ENCODE assay signal across 9 cellular contexts in the genomic region with DNA sequence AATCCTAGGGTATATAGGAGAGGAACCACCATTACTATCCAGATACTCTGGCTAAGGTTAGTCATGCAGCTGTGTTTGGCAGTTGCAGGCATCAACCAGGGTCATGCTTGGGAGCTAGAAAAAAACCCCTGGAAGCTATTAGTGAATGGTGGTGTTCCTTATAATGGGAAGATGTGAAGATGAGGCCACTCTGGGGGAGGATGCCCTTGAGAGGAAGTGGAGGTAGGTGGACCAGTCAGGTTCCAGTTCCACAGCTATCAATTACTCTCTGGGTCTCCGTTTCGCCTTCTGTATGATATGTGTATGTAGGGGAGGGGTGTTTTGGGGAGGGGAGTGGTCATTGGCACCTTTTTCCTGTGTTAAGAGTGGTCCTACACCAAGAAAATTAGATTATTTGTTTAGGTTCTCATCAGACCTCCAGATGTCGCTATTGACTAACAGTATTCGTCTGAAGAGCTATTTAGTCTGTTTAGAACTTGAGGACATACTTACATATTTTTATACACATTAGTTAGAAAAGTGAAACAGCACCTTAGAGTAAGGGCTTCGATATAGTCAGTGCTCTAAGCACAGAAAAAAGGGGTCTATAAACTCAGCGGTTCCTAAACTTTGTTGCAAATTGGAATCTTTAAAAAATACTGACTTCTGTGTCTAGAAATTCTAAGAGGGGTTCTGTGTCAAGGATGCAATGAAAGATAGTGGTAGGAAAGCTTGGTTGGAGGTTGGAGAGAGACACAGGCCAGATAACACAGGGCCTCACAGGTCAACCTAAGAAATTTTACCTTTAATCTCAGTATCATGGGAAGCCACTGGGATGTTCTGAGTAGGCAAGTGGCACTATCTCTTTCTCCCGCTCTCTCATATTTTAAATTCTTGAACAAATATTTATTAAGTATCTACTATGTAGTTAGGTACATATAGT. TPM values are rescaled to one million over a fixed set of nuclear protein-coding genes. Genes with fewer than 3 reads are reported as not detected.
DNase-seq lines count a peak whose midpoint lies in the region; ATAC-seq and TF ChIP-seq lines count a peak whose summit lies in the region.
"Had no signal": no experiment of that assay in that cellular context is flagged by ENCODE, and none has a peak within 500 bp of the region (broad histone marks: within the 10 kb centered on the region; RNA-seq: fewer than 3 reads in every experiment).

No MANE protein-coding gene starts in this region.

- peak overlapping the region in 1 of 2 donors; percentile 52 for H3K27ac ChIP-seq in ovary

- peak; percentile 45 to 56 for ATAC-seq in activated CD4-positive, CD25-positive, alpha-beta regulatory T cell treated with anti-CD3 and anti-CD28 coated beads, Interleukin-2, amount 50 U/mL, for 24 hours
- ATAC-seq in T-cell (replicated peaks in 1 of 4) = peak; percentile 67 to 78 (median 74)

- POLR2A ChIA-PET in T-cell (lab: Charles Lee) = interaction anchor here (0.6 to 1.1 kb wide), 2 partner anchors 10 to 131 kb away, joined by 3 read pairs; no protein-coding TSS in a partner anchor

- H3K36me3 Mint-ChIP-seq in HFFc6 (ENCODE audit: low read depth) (no peaks in the 10 kb centered on the region), T-cell (no peaks in the 10 kb centered on the region)
- H3K36me3 Mint-ChIP-seq: CD8-positive, alpha-beta memory T cell had no signal

- no peaks in the 10 kb centered on the region for H3K9me3 Mint-ChIP-seq in HFFc6
- H3K9me3 Mint-ChIP-seq in T-cell = no peaks in the 10 kb centered on the region
- H3K9me3 Mint-ChIP-seq: CD8-positive, alpha-beta memory T cell had no signal

- WGBS in ovary, 3 donors = 14 to 17% (median 16%) methylated on average over 7 of the region's 7 CpGs

- intact Hi-C loops in ovary (cut with DNase I) = loop anchor here in 3 of 4 donors (2.0 to 10.0 kb wide), 5 partner anchors 152 to 594 kb away; partner anchors contain the start of gene TM4SF4 (in 1 of the 3)

- no peak for TF ChIP-seq EP300 in ovary (IDR thresholded peaks at IDR 0.05)

- H3K4me3 ChIP-seq in fibroblast of the aortic adventitia (ENCODE audit: low read depth, low read length) = no peak overlapping the region
- no peak overlapping the region for H3K4me3 ChIP-seq in ovary

- H3K27me3 Mint-ChIP-seq in HFFc6 (ENCODE audit: insufficient read depth) (no peaks in the 10 kb centered on the region), T-cell (peaks cover 2 to 12% of the 10 kb centered on the region in 2 donors)

- peak; percentile 82 for TF ChIP-seq CTCF in HFFc6 (IDR thresholded peaks at IDR 0.05)
- peak; percentile 57 for TF ChIP-seq CTCF in fibroblast of the aortic adventitia (IDR thresholded peaks at IDR 0.05; ENCODE audit: insufficient read depth, low read length)
- peak; percentile 56 to 71 (median 57) for TF ChIP-seq CTCF in ovary (IDR thresholded peaks at IDR 0.05)

- no peak for DNase-seq in activated CD4-positive, CD25-positive, alpha-beta regulatory T cell (lab: John Stamatoyannopoulos, UW)
- DNase-seq in HFFc6 = peak; percentile 63
- peak; percentile 45 for DNase-seq in NCI-H1694 treated with DMSO at 0.1 percent for 48 hours (lab: John Stamatoyannopoulos, UW)
- DNase-seq in T-cell = peak in 8 of 34 experiments; percentile 2 to 32 (median 10)
- DNase-seq in fibroblast of the aortic adventitia (ENCODE audit: low read depth) = peak; percentile 88
- no peak for DNase-seq in ovary
- DNase-seq in activated gamma-delta T cell (lab: John Stamatoyannopoulos, UW) = no peak

- H3K4me3 Mint-ChIP-seq in HFFc6 = peak overlapping the region; percentile 43
- no peak overlapping the region for H3K4me3 Mint-ChIP-seq in T-cell
- H3K4me3 Mint-ChIP-seq: CD8-positive, alpha-beta memory T cell had no signal

- TF ChIP-seq POLR2A in ovary (IDR thresholded peaks at IDR 0.05) = no peak

- CTCF ChIA-PET in T-cell (lab: Charles Lee) = interaction anchor here (0.5 to 3.4 kb wide), 54 partner anchors 9 to 688 kb away, joined by 3 to 47 read pairs (median 4); partner anchors contain the start of genes COMMD2 (in 1 of the 2) and HPS3 (in 1 of the 2)

- no peaks in the 10 kb centered on the region for H3K4me1 ChIP-seq in ovary (ENCODE audit: insufficient read depth)

- H3K27me3 ChIP-seq in ovary = no peaks in the 10 kb centered on the region

- H3K9me3 ChIP-seq in ovary = no peaks in the 10 kb centered on the region

- H3K4me1 Mint-ChIP-seq in HFFc6 (ENCODE audit: low read depth) (peaks cover 16% of the 10 kb centered on the region), T-cell (peaks cover 0 to 2% (median 2%) of the 10 kb centered on the region in 3 donors)

- no peak overlapping the region for H3K27ac Mint-ChIP-seq in HFFc6
- peak overlapping the region in 1 of 2 donors; percentile 34 for H3K27ac Mint-ChIP-seq in T-cell
- H3K27ac Mint-ChIP-seq: CD8-positive, alpha-beta memory T cell had no signal

- no peaks in the 10 kb centered on the region for H3K36me3 ChIP-seq in ovary

RNA-seq across cellular contexts. Expression of gene HPS3, which starts 9.1 kb away (rescaled TPM):
- total RNA-seq in HFFc6 (2021; fragmentation: NEBNext Ultra II Directional; extraction: Animal tissue kit (Norgen Biotek cat#: 25700)) = 10 to 100 TPM; 15.6 to 24.8 (median 20.7) TPM
- total RNA-seq in T-cell (10 to 100 TPM; 18.6 to 28.4 (median 21.5) TPM), fibroblast of the aortic adventitia (ENCODE audit: low replicate concordance) (33.0 and 88.2 TPM in 2 replicates), ovary (10 to 100 TPM; 15.7 to 25.2 (median 17.9) TPM)
- 10 to 100 TPM; 11.4 to 16.7 TPM for polyA plus RNA-seq in ovary

RNA-seq across cellular contexts. Expression of gene HLTF, which starts 34.0 kb away (rescaled TPM):
- 10 to 100 TPM; 31.0 to 36.6 (median 34.5) TPM for total RNA-seq in HFFc6 (2021; fragmentation: NEBNext Ultra II Directional; extraction: Animal tissue kit (Norgen Biotek cat#: 25700))
- total RNA-seq in T-cell = 10 to 100 TPM; 12.5 to 25.4 (median 19.1) TPM
- 59.4 and 61.4 TPM in 2 replicates for total RNA-seq in fibroblast of the aortic adventitia (ENCODE audit: low replicate concordance)
- total RNA-seq in ovary = 10 to 100 TPM; 19.8 to 35.3 (median 31.3) TPM
- polyA plus RNA-seq in ovary = 10 to 100 TPM; 11.3 to 20.2 TPM

Comparison
In these comparisons a context has a peak if more than half of its experiments do, and no peak if none do; other contexts are left out.
1. DNase-seq: peak in HFFc6 (single experiment), NCI-H1694 treated with DMSO at 0.1 percent for 48 hours (single experiment) and fibroblast of the aortic adventitia (single experiment); none in activated CD4-positive, CD25-positive, alpha-beta regulatory T cell (0 of 4), ovary (0 of 5) and activated gamma-delta T cell (single experiment).
2. Peak in every context shown above with its lines, with median percentiles within 50 percentile points of each other: CTCF ChIP-seq.